Comparison of ENCODE assay signal across 8 cellular contexts in the genomic region with DNA sequence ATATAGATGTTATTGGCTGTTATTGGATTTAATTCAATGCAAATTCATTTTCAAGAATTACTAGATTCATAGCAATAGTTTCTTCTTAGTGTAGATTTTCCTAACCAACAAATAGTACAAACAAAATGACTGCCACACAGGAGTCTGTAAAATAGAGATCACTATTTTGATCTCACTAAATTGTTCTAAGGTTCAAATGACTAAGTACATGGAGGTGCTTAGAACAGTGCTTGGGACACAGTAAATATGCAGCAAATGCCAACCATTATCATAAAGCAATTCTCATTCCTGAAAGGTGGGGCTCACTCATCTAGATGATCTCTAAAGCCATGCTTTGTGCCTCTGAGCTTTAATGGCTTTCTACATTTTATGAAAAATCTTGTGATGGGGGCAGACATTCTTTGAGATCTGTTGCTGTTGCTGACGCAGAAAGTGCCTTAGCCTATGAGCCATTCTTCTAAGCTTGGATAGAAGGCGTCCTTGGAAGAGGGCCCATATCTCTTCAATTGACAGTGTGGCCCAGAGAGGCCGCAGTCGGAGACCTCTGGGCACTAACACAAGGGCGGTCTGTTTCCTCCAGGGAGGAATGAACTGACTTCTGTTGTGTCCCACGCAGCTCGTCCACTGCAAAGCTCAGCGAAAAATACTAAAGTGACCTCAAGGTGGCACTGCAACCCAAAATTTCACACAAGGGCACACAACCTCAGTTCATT. TPM values are rescaled to one million over a fixed set of nuclear protein-coding genes. Genes with fewer than 3 reads are reported as not detected.
A peak's percentile ranks its signal among the peaks of the same experiment; 100 is the strongest.
DNase-seq lines count a peak whose midpoint lies in the region; ATAC-seq and TF ChIP-seq lines count a peak whose summit lies in the region.

No MANE protein-coding gene starts in this region.

- no peaks in the 10 kb centered on the region for H3K79me1 ChIP-seq in neuronal stem cell (ENCODE audit: low read depth, low read length)

- H3K27me3 ChIP-seq in neuronal stem cell (ENCODE audit: control insufficient read depth in 3 of 3, insufficient read depth in 3 of 3, low read depth in 1 of 3, low read length in 3 of 3), result no peaks in the 10 kb centered on the region
- H3K27me3 ChIP-seq in testis, result no peaks in the 10 kb centered on the region

- H3K4me3 ChIP-seq in AG04449 (ENCODE audit: low read depth, low read length) (no peak overlapping the region), foreskin fibroblast (ENCODE audit: low read depth in 1 of 2, low read length in 2 of 2) (no peak overlapping the region), neuronal stem cell (ENCODE audit: low read length in 2 of 2) (no peak overlapping the region), testis (no peak overlapping the region)

- no peak overlapping the region for H3K18ac ChIP-seq in neuronal stem cell (ENCODE audit: low read length)

- no peak overlapping the region for H3K23ac ChIP-seq in neuronal stem cell (ENCODE audit: low read depth, low read length, poor library complexity)

- DNase-seq in AG04449 (ENCODE audit: low read depth, low spot score) (no peak), RKO (ENCODE audit: low spot score) (peak; percentile 49), foreskin fibroblast (peak; percentile 71 to 90), neuronal stem cell (ENCODE audit: low spot score) (peak; percentile 56), testis (peak; percentile 85)
- peak; percentile 43 for DNase-seq in activated effector memory CD4-positive, alpha-beta T cell treated with Interleukin-2 at 50 U/mL for 16 hours

- H3K14ac ChIP-seq in neuronal stem cell (ENCODE audit: low read length), result no peak overlapping the region

- peak overlapping the region; percentile 69 for H2AFZ ChIP-seq in neuronal stem cell (ENCODE audit: low read length)

- POLR2A ChIA-PET in AG04449 (lab: Yijun Ruan, JAX), result no interaction called here

- H2BK12ac ChIP-seq in neuronal stem cell (ENCODE audit: low read length), result no peak overlapping the region

- no peak overlapping the region for H4K91ac ChIP-seq in neuronal stem cell (ENCODE audit: low read depth, low read length, poor library complexity)

- TF ChIP-seq CTCF in AG04449 (IDR thresholded peaks at IDR 0.05; ENCODE audit: insufficient read depth, low read length, missing control alignments) (peak; percentile 56), foreskin fibroblast (IDR thresholded peaks at IDR 0.05; ENCODE audit: low read depth, low read length) (peak; percentile 45), testis (IDR thresholded peaks at IDR 0.05) (peak; percentile 71 to 74 (median 72))

- H2AK5ac ChIP-seq in neuronal stem cell (ENCODE audit: low read depth, low read length), result no peak overlapping the region

- WGBS in neuronal stem cell (ENCODE audit: extremely low coverage in 2 of 2, insufficient read length in 2 of 2, insufficient replicate concordance in 1 of 2), 2 donors, result no CpG with 5 or more reads among the region's 8 CpGs
- WGBS in testis, 2 donors, result 21 to 36% methylated on average over 8 of the region's 8 CpGs

- H2BK5ac ChIP-seq in neuronal stem cell (ENCODE audit: low read length), result no peak overlapping the region

- H2BK15ac ChIP-seq in neuronal stem cell (ENCODE audit: low read length), result no peak overlapping the region

- H3K4me1 ChIP-seq in neuronal stem cell (ENCODE audit: control insufficient read depth in 2 of 2, insufficient read depth in 1 of 2, low read depth in 1 of 2, low read length in 2 of 2) (peaks cover 0 to 2% of the 10 kb centered on the region in 2 donors), testis (peaks cover 3% of the 10 kb centered on the region)

- no peak for TF ChIP-seq POLR2A in testis (IDR thresholded peaks at IDR 0.05)

- ATAC-seq in GM21529 (IDR thresholded peaks at IDR 0.05; ENCODE audit: unreplicated experiment), result peak; percentile 24
- ATAC-seq in GM18519 (IDR thresholded peaks at IDR 0.05; ENCODE audit: low FRiP score, unreplicated experiment), result no peak

- H2BK120ac ChIP-seq in neuronal stem cell (ENCODE audit: low read depth, low read length), result no peak overlapping the region

- CTCF ChIA-PET in AG04449 (lab: Yijun Ruan, JAX), result interaction anchor here (0.6 to 8.3 kb wide), 55 partner anchors 12 to 698 kb away, joined by 3 to 107 read pairs (median 4); a partner anchor contains a TSS

- no peak overlapping the region for H3K9ac ChIP-seq in neuronal stem cell (ENCODE audit: low read depth, low read length, poor library complexity)

- H4K8ac ChIP-seq in neuronal stem cell (ENCODE audit: low read depth, low read length), result no peak overlapping the region

- no peaks in the 10 kb centered on the region for H3K36me3 ChIP-seq in neuronal stem cell (replicated peaks in 1 of 2; ENCODE audit: control insufficient read depth in 2 of 2, insufficient read depth in 2 of 2, low read length in 2 of 2)
- H3K36me3 ChIP-seq in testis (ENCODE audit: low read depth, missing control alignments), result no peaks in the 10 kb centered on the region

- intact Hi-C loops in testis (cut with DNase I; ENCODE audit: low total_unique reads), result no loop called here

- H3K4me2 ChIP-seq in neuronal stem cell (ENCODE audit: insufficient read depth, low read length, poor library complexity, severe bottlenecking), result no peak overlapping the region

- no peak overlapping the region for H3K27ac ChIP-seq in neuronal stem cell (replicated peaks; ENCODE audit: low read length)
- no peak overlapping the region for H3K27ac ChIP-seq in testis

- H3K9me3 ChIP-seq in neuronal stem cell (replicated peaks in 1 of 2; ENCODE audit: control insufficient read depth in 2 of 2, insufficient read depth in 1 of 2, low read depth in 1 of 2, low read length in 2 of 2) (no peaks in the 10 kb centered on the region), testis (no peaks in the 10 kb centered on the region)

- no peak overlapping the region for H3K4ac ChIP-seq in neuronal stem cell (ENCODE audit: low read length)

RNA-seq across cellular contexts. Expression of a gene that starts 23.6 kb away (rescaled TPM):
- not detected for polyA plus RNA-seq in neuronal stem cell (2013, experiment 1 of 2)
- polyA plus RNA-seq in neuronal stem cell (2013, experiment 2 of 2), result not detected
- total RNA-seq in testis, result under 1 TPM in 1 of 2 donors, not detected in 1; 0.06 TPM
- polyA plus RNA-seq in testis (ENCODE audit: insufficient read depth, low read depth, low replicate concordance), result 0.21 TPM

RNA-seq across cellular contexts. Expression of a gene that starts 45.4 kb away (rescaled TPM):
- polyA plus RNA-seq in neuronal stem cell (2013, experiment 1 of 2), result not detected
- polyA plus RNA-seq in neuronal stem cell (2013, experiment 2 of 2), result 0.04 TPM
- total RNA-seq in testis, result 1 to 10 TPM; 2.8 to 5.5 TPM
- 2.8 TPM for polyA plus RNA-seq in testis (ENCODE audit: insufficient read depth, low read depth, low replicate concordance)
